ENCODE assay signal across 8 cellular contexts in the genomic region with DNA sequence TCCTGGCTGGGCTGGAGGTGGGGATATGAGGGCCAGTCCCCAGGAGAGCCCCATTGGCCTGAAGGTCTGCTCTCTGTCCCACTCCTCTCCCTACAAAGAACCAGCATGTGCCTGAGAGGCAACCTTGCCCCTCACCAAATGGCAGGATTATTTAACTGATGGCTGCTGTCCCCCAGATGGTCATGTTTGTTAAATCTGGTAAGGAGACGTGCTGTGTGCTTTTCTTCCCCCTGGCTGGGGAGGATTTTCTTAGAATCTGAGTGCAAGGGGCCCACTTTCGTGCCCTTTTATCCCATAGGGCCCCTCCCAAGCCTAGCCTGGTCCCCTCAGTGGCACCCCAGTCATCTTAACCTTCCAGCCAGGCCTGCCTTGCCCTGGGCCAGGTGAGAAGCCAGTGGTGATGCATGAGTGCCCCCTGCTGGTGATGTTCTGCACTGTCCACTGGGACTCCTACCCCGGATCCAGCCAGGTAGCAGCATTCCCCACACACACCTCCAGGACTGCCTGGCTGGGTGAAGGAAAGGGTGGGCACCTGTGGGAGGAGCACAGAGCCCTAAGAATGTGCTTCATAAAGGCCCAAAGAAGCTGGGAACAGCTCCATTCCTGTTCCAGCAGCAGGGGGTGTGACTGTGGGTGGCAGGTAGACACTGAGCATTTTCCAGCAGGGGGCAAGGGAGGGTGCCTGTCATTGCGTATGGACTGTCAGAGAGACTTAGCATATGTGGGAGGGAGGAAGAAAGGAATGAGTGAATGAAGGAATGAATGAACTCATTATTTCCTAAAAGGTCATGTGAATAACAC. TPM values are rescaled to one million over a fixed set of nuclear protein-coding genes. Genes with fewer than 3 reads are reported as not detected.
A peak's percentile ranks its signal among the peaks of the same experiment; 100 is the strongest.
DNase-seq lines count a peak whose midpoint lies in the region; ATAC-seq and TF ChIP-seq lines count a peak whose summit lies in the region.

No MANE protein-coding gene starts in this region.

- 26% methylated on average over 2 of the region's 4 CpGs for WGBS in SK-N-SH (ENCODE audit: low lambda C conversion rate)
- WGBS in heart right ventricle, 2 donors: 40 to 42% methylated on average over 4 of the region's 4 CpGs

- H3K36me3 ChIP-seq in SK-N-SH (replicated peaks in 1 of 2; ENCODE audit: control insufficient read depth in 1 of 2, insufficient read depth in 2 of 2, low read length in 1 of 2) (no peaks in the 10 kb centered on the region), heart right ventricle (peaks cover 0 to 4% (median 0%) of the 10 kb centered on the region in 9 donors)

- H3K9me2 ChIP-seq in SK-N-SH: no peaks in the 10 kb centered on the region

- peaks cover 11% of the 10 kb centered on the region for H3F3A ChIP-seq in SK-N-SH (replicated peaks; ENCODE audit: insufficient read depth)

- H3K4me2 ChIP-seq in SK-N-SH: no peak overlapping the region

- no peak for TF ChIP-seq EP300 in SK-N-SH (IDR thresholded peaks at IDR 0.05; ENCODE audit: borderline replicate concordance in 1 of 2, low read depth in 1 of 2, low read length in 1 of 2)

- no peaks in the 10 kb centered on the region for H3K79me2 ChIP-seq in SK-N-SH (ENCODE audit: insufficient read depth)

- no peak overlapping the region for H2AFZ ChIP-seq in SK-N-SH (ENCODE audit: low read depth)

- TF ChIP-seq CTCF in SK-N-SH (IDR thresholded peaks at IDR 0.05) (peak; percentile 96), heart right ventricle (IDR thresholded peaks at IDR 0.05) (peak; percentile 62 to 93 (median 83)), retinal pigment epithelial cell (conservative IDR thresholded peaks at IDR 0.05; ENCODE audit: low read depth, low read length) (peak; percentile 96)

- intact Hi-C loops in heart right ventricle (cut with DNase I): loop anchor here in 8 of 10 donors (1.0 to 10.0 kb wide), 6 partner anchors 140 to 195 kb away; no protein-coding TSS in a partner anchor

- H3K9me3 Mint-ChIP-seq in activated naive CD4-positive, alpha-beta T cell treated with anti-CD3 and anti-CD28 coated beads, Interleukin-2, amount 50 U/mL, for 72 hours: no peaks in the 10 kb centered on the region

- H3K9me3 ChIP-seq in SK-N-SH (no peaks in the 10 kb centered on the region), heart right ventricle (no peaks in the 10 kb centered on the region)

- H3K4me1 ChIP-seq in SK-N-SH (ENCODE audit: control insufficient read depth in 1 of 2, insufficient read depth in 2 of 2, low read depth in 1 of 2, low read length in 1 of 2): peaks cover 8 to 16% of the 10 kb centered on the region in 2 experiments; a peak in 2 of 4 replicates
- H3K4me1 ChIP-seq in heart right ventricle: peaks cover 0 to 5% (median 0%) of the 10 kb centered on the region in 9 donors

- peak; percentile 98 for TF ChIP-seq RAD21 in SK-N-SH (IDR thresholded peaks at IDR 0.05; ENCODE audit: low read length)

- H4K20me1 ChIP-seq in SK-N-SH (ENCODE audit: insufficient read depth): no peaks in the 10 kb centered on the region

- H3K27ac ChIP-seq in SK-N-SH (ENCODE audit: low read depth in 2 of 2, low read length in 1 of 2) (no peak overlapping the region), heart right ventricle (no peak overlapping the region)

- POLR2A ChIA-PET in SK-N-SH (lab: Yijun Ruan, JAX): no interaction called here

- no peak overlapping the region for H3K9ac ChIP-seq in SK-N-SH

- H3K27ac Mint-ChIP-seq in activated naive CD4-positive, alpha-beta T cell treated with anti-CD3 and anti-CD28 coated beads, Interleukin-2, amount 50 U/mL, for 72 hours: no peak overlapping the region

- DNase-seq in EL (peak; percentile 60), HuH-7.5 (ENCODE audit: low spot score) (peak; percentile 78), SK-N-SH (peak; percentile 85), heart right ventricle (peak; percentile 61), retinal pigment epithelial cell (ENCODE audit: low read depth) (no peak), NCI-H2029 treated with DMSO at 0.1 percent for 48 hours (lab: John Stamatoyannopoulos, UW) (no peak)
- DNase-seq in activated naive CD4-positive, alpha-beta T cell treated with anti-CD3 and anti-CD28 coated beads, Interleukin-2, amount 50 U/mL, for 72 hours (ENCODE audit: low spot score in 2 of 2): peak; percentile 73 to 93

- H3K4me3 ChIP-seq in SK-N-SH (ENCODE audit: low read depth in 2 of 2, low read length in 1 of 2) (no peak overlapping the region; a peak in 1 of 4 replicates), heart right ventricle (no peak overlapping the region), retinal pigment epithelial cell (ENCODE audit: low read length) (no peak overlapping the region)

- H3K36me3 Mint-ChIP-seq in activated naive CD4-positive, alpha-beta T cell treated with anti-CD3 and anti-CD28 coated beads, Interleukin-2, amount 50 U/mL, for 72 hours: no peaks in the 10 kb centered on the region

- CTCF ChIA-PET in SK-N-SH (lab: Yijun Ruan, JAX): interaction anchor here (0.6 to 9.3 kb wide), 44 partner anchors 8 to 251 kb away, joined by 3 to 203 read pairs (median 4); a partner anchor contains a TSS

- peak; percentile 96 to 99 for ATAC-seq in activated naive CD4-positive, alpha-beta T cell treated with anti-CD3 and anti-CD28 coated beads, Interleukin-2, amount 50 U/mL, for 72 hours
- ATAC-seq in heart right ventricle (peak; percentile 58 to 88 (median 81)), GM19324 (IDR thresholded peaks at IDR 0.05; ENCODE audit: low FRiP score, unreplicated experiment) (no peak)

- H3K27me3 ChIP-seq in SK-N-SH (ENCODE audit: insufficient read depth) (no peaks in the 10 kb centered on the region), heart right ventricle (peaks cover 5 to 77% (median 27%) of the 10 kb centered on the region in 7 donors)

TF ChIP-seq in SK-N-SH, 30 proteins besides CTCF, POLR2A, EP300 and RAD21:
- peak; percentile 97 for TF ChIP-seq SMC3 (IDR thresholded peaks at IDR 0.05; ENCODE audit: low read depth, low read length)
- no peak for TF ChIP-seq SIN3A (IDR thresholded peaks at IDR 0.05; ENCODE audit: borderline replicate concordance, low read depth, low read length)

RNA-seq across cellular contexts. Expression of a gene that starts 28.9 kb away (rescaled TPM):
- polyA plus RNA-seq in SK-N-SH (2012; rRNA removed): 0.18 and 0.34 TPM in 2 replicates
- 0.13 and 0.14 TPM in 2 replicates for polyA plus RNA-seq in SK-N-SH (2012; cell fraction: cytosol; rRNA removed)
- 1.4 and 2.6 TPM in 2 replicates for polyA plus RNA-seq in SK-N-SH (2012; cell fraction: nucleus; rRNA removed)
- 100 to 1,000 TPM in 1 of 2 donors, 10 to 100 TPM in 1; 88.7 to 169 TPM for total RNA-seq in activated naive CD4-positive, alpha-beta T cell treated with anti-CD3 and anti-CD28 coated beads, Interleukin-2, amount 50 U/mL, for 72 hours
- total RNA-seq in heart right ventricle: 10 to 100 TPM in 4 of 10 donors, 1 to 10 TPM in 6; 5.1 to 19.4 (median 8.5) TPM
- 10 to 100 TPM in 1 of 2 donors, 1 to 10 TPM in 1; 8.9 to 15.8 TPM for polyA plus RNA-seq in heart right ventricle

RNA-seq across cellular contexts. Expression of a gene that starts 30.0 kb away (rescaled TPM):
- polyA plus RNA-seq in SK-N-SH (2012; rRNA removed) (2.4 and 2.8 TPM in 2 replicates), heart right ventricle (under 1 TPM; under 0.01 to 0.01 TPM)
- 1.0 and 1.4 TPM in 2 replicates for polyA plus RNA-seq in SK-N-SH (2012; cell fraction: cytosol; rRNA removed)
- 10.1 and 10.5 TPM in 2 replicates for polyA plus RNA-seq in SK-N-SH (2012; cell fraction: nucleus; rRNA removed)
- 1 to 10 TPM in 1 of 2 donors, under 1 TPM in 1; 0.41 to 2.0 TPM for total RNA-seq in activated naive CD4-positive, alpha-beta T cell treated with anti-CD3 and anti-CD28 coated beads, Interleukin-2, amount 50 U/mL, for 72 hours
- under 1 TPM in 6 of 10 donors, not detected in 4; 0.04 to 0.21 (median 0.05) TPM for total RNA-seq in heart right ventricle

Comparison
In these comparisons a context has a peak if more than half of its experiments do, and no peak if none do; other contexts are left out.
1. DNase-seq: peak in EL (single experiment), HuH-7.5 (single experiment), SK-N-SH (single experiment), activated naive CD4-positive, alpha-beta T cell treated with anti-CD3 and anti-CD28 coated beads, Interleukin-2, amount 50 U/mL, for 72 hours (2 of 2) and heart right ventricle (2 of 2); none in retinal pigment epithelial cell (single experiment) and NCI-H2029 treated with DMSO at 0.1 percent for 48 hours (single experiment).
2. RNA of a gene that starts 28.9 kb away (total RNA-seq): 88.7 to 169 TPM in activated naive CD4-positive, alpha-beta T cell treated with anti-CD3 and anti-CD28 coated beads, Interleukin-2, amount 50 U/mL, for 72 hours; 5.1 to 19.4 TPM in heart right ventricle; every median in the first group is over 4 times any median in the second.
3. Peak in every context shown above with its lines, with median percentiles within 50 percentile points of each other: CTCF ChIP-seq.